Comparison of ENCODE assay signal across 9 cellular contexts in genomic region chr16:27450836-27451341, GRCh38. TPM values are rescaled to one million over a fixed set of nuclear protein-coding genes. Genes with fewer than 3 reads are reported as not detected.
DNase-seq lines count a peak whose midpoint lies in the region; ATAC-seq, FAIRE-seq and TF ChIP-seq lines count a peak whose summit lies in the region.
"Had no signal": no experiment of that assay in that cellular context is flagged by ENCODE, and none has a peak within 500 bp of the region (broad histone marks: within the 10 kb centered on the region; RNA-seq: fewer than 3 reads in every experiment).

No MANE protein-coding gene starts in this region.

- peak overlapping the region; percentile 51 for H3K4me3 Mint-ChIP-seq in activated naive CD8-positive, alpha-beta T cell treated with anti-CD3 and anti-CD28 coated beads, Interleukin-2, amount 50 U/mL, for 24 hours

- intact Hi-C loops in upper lobe of right lung (cut with DNase I), result loop anchor here (10.0 kb wide), 3 partner anchors 76 to 296 kb away; no protein-coding TSS in a partner anchor

- TF ChIP-seq CTCF in upper lobe of right lung (IDR thresholded peaks at IDR 0.05) (no peak), D721Med (IDR thresholded peaks at IDR 0.05; ENCODE audit: insufficient read depth, missing control alignments) (no peak)

- peaks cover 99% of the 10 kb centered on the region for H3K4me1 Mint-ChIP-seq in activated naive CD8-positive, alpha-beta T cell treated with anti-CD3 and anti-CD28 coated beads, Interleukin-2, amount 50 U/mL, for 24 hours

- H3K9me3 ChIP-seq in upper lobe of right lung, result no peaks in the 10 kb centered on the region

- H3K27me3 Mint-ChIP-seq in activated naive CD8-positive, alpha-beta T cell treated with anti-CD3 and anti-CD28 coated beads, Interleukin-2, amount 50 U/mL, for 24 hours, result no peaks in the 10 kb centered on the region

- peak; percentile 20 for DNase-seq in stimulated activated CD4-positive, alpha-beta T cell treated with anti-CD3 and anti-CD28 coated beads, Interleukin-4, amount 100 ng/mL, for 24 hours
- DNase-seq in stimulated activated CD4-positive, alpha-beta T cell treated with anti-CD3 and anti-CD28 coated beads, Interleukin-1b, Interleukin-23, amount 100 ng/mL, for 48 hours, result no peak
- peak; percentile 45 for DNase-seq in activated naive CD8-positive, alpha-beta T cell treated with anti-CD3 and anti-CD28 coated beads, Interleukin-2, amount 50 U/mL, for 24 hours
- DNase-seq in upper lobe of right lung (no peak), D341Med (ENCODE audit: low spot score) (no peak), D721Med (ENCODE audit: insufficient read length, low spot score) (no peak)
- no peak for DNase-seq in effector CD8-positive, alpha-beta T cell (lab: John Stamatoyannopoulos, UW)
- DNase-seq: caudate nucleus had no signal

- FAIRE-seq in D721Med (lab: Jason Lieb, UNC), result no peak

- peaks cover 70% of the 10 kb centered on the region for H3K36me3 Mint-ChIP-seq in activated naive CD8-positive, alpha-beta T cell treated with anti-CD3 and anti-CD28 coated beads, Interleukin-2, amount 50 U/mL, for 24 hours (ENCODE audit: low read depth)

- H3K36me3 ChIP-seq in upper lobe of right lung, result no peaks in the 10 kb centered on the region

- H3K4me1 ChIP-seq in upper lobe of right lung, result peaks cover 18% of the 10 kb centered on the region

- peak overlapping the region; percentile 94 for H3K27ac Mint-ChIP-seq in activated naive CD8-positive, alpha-beta T cell treated with anti-CD3 and anti-CD28 coated beads, Interleukin-2, amount 50 U/mL, for 24 hours

- peak; percentile 43 for ATAC-seq in HG03432 (IDR thresholded peaks at IDR 0.05; ENCODE audit: unreplicated experiment)
- ATAC-seq in activated naive CD8-positive, alpha-beta T cell treated with anti-CD3 and anti-CD28 coated beads, Interleukin-2, amount 50 U/mL, for 24 hours, result peak; percentile 9
- ATAC-seq in upper lobe of right lung, result peak; percentile 13

- no peak overlapping the region for H3K4me3 ChIP-seq in upper lobe of right lung

- no peak overlapping the region for H3K27ac ChIP-seq in upper lobe of right lung

- H3K27me3 ChIP-seq in upper lobe of right lung, result peaks cover 20% of the 10 kb centered on the region

- no peaks in the 10 kb centered on the region for H3K9me3 Mint-ChIP-seq in activated naive CD8-positive, alpha-beta T cell treated with anti-CD3 and anti-CD28 coated beads, Interleukin-2, amount 50 U/mL, for 24 hours

RNA-seq across cellular contexts. Expression of gene IL21R, which starts 48.9 kb away (rescaled TPM):
- total RNA-seq in upper lobe of right lung, result 3.9 TPM

Comparison
In these comparisons a context has a peak if more than half of its experiments do, and no peak if none do; other contexts are left out.
1. DNase-seq: peak in stimulated activated CD4-positive, alpha-beta T cell treated with anti-CD3 and anti-CD28 coated beads, Interleukin-4, amount 100 ng/mL, for 24 hours (single experiment) and activated naive CD8-positive, alpha-beta T cell treated with anti-CD3 and anti-CD28 coated beads, Interleukin-2, amount 50 U/mL, for 24 hours (single experiment); none in stimulated activated CD4-positive, alpha-beta T cell treated with anti-CD3 and anti-CD28 coated beads, Interleukin-1b, Interleukin-23, amount 100 ng/mL, for 48 hours (single experiment), upper lobe of right lung (single experiment), D341Med (single experiment), D721Med (single experiment) and effector CD8-positive, alpha-beta T cell (single experiment).
2. Peak in every context shown above with its lines, with median percentiles within 50 percentile points of each other: ATAC-seq.